8 cellular contexts compared by ENCODE assay signal in genomic region chr1:86396503-86396900, GRCh38. TPM values are rescaled to one million over a fixed set of nuclear protein-coding genes. Genes with fewer than 3 reads are reported as not detected.
A peak's percentile ranks its signal among the peaks of the same experiment; 100 is the strongest.
DNase-seq lines count a peak whose midpoint lies in the region; ATAC-seq and TF ChIP-seq lines count a peak whose summit lies in the region.

No MANE protein-coding gene starts in this region.

- peak overlapping the region; percentile 83 for H3K9ac ChIP-seq in smooth muscle cell (ENCODE audit: low read depth)

- peaks cover 46% of the 10 kb centered on the region for H3K79me2 ChIP-seq in smooth muscle cell (ENCODE audit: low read depth)

- no peaks in the 10 kb centered on the region for H3K9me3 Mint-ChIP-seq in activated naive CD4-positive, alpha-beta T cell treated with anti-CD3 and anti-CD28 coated beads, Interleukin-2, amount 50 U/mL, for 24 hours
- H3K9me3 Mint-ChIP-seq in T-cell: no peaks in the 10 kb centered on the region

- peak overlapping the region; percentile 48 for H3K27ac ChIP-seq in smooth muscle cell (ENCODE audit: low read depth)

- H4K20me1 ChIP-seq in smooth muscle cell (ENCODE audit: low read depth): no peaks in the 10 kb centered on the region

- H3K4me1 Mint-ChIP-seq in activated naive CD4-positive, alpha-beta T cell treated with anti-CD3 and anti-CD28 coated beads, Interleukin-2, amount 50 U/mL, for 24 hours: peaks cover 51% of the 10 kb centered on the region
- peaks cover 48 to 51% (median 49%) of the 10 kb centered on the region in 3 donors for H3K4me1 Mint-ChIP-seq in T-cell

- H3K4me1 ChIP-seq in smooth muscle cell (ENCODE audit: low read depth): peaks cover 17% of the 10 kb centered on the region

- H3K4me3 ChIP-seq in smooth muscle cell: peak overlapping the region; percentile 82

- peak overlapping the region; percentile 98 for H3K4me3 Mint-ChIP-seq in activated naive CD4-positive, alpha-beta T cell treated with anti-CD3 and anti-CD28 coated beads, Interleukin-2, amount 50 U/mL, for 24 hours
- H3K4me3 Mint-ChIP-seq in T-cell: peak overlapping the region; percentile 91 to 98 (median 95)

- no peak for TF ChIP-seq CTCF in smooth muscle cell (IDR thresholded peaks at IDR 0.05; ENCODE audit: borderline replicate concordance, insufficient read depth, poor library complexity, severe bottlenecking)

- peak overlapping the region; percentile 94 for H3K27ac Mint-ChIP-seq in activated naive CD4-positive, alpha-beta T cell treated with anti-CD3 and anti-CD28 coated beads, Interleukin-2, amount 50 U/mL, for 24 hours
- H3K27ac Mint-ChIP-seq in T-cell: peak overlapping the region; percentile 93 to 97

- POLR2A ChIA-PET in T-cell (lab: Charles Lee): interaction anchor here (0.6 to 1.6 kb wide), 12 partner anchors 9 to 518 kb away, joined by 3 to 16 read pairs (median 6); partner anchors contain the start of genes HS2ST1 (in 1 of the 2), SELENOF (in 1 of the 2) and SH3GLB1 (in 1 of the 2)

- CTCF ChIA-PET in T-cell (lab: Charles Lee): interaction anchor here (0.6 to 2.0 kb wide), 22 partner anchors 9 to 935 kb away, joined by 3 to 18 read pairs (median 4); partner anchors contain the start of gene SH3GLB1 (in 1 of the 2)

- no peak for DNase-seq in activated naive CD4-positive, alpha-beta T cell treated with anti-CD3 and anti-CD28 coated beads, Interleukin-2, amount 50 U/mL, for 16 hours
- peak in 1 of 34 experiments; percentile 8 for DNase-seq in T-cell
- peak; percentile 14 for DNase-seq in glomerular visceral epithelial cell (ENCODE audit: extremely low spot score)
- no peak for DNase-seq in smooth muscle cell (lab: John Stamatoyannopoulos, UW; ENCODE audit: unreplicated experiment)
- no peak for DNase-seq in islet precursor cell
- no peak for DNase-seq in NCI-H1105 (lab: John Stamatoyannopoulos, UW)

- H3F3A ChIP-seq in smooth muscle cell (ENCODE audit: low read depth): no peaks in the 10 kb centered on the region

- ATAC-seq in HG03045 (IDR thresholded peaks at IDR 0.05; ENCODE audit: unreplicated experiment) (peak; percentile 23), T-cell (replicated peaks in 1 of 4) (peak; percentile 25 to 43 (median 36))

- H3K36me3 ChIP-seq in smooth muscle cell (ENCODE audit: low read depth): no peaks in the 10 kb centered on the region

- peaks cover 4% of the 10 kb centered on the region for H3K36me3 Mint-ChIP-seq in activated naive CD4-positive, alpha-beta T cell treated with anti-CD3 and anti-CD28 coated beads, Interleukin-2, amount 50 U/mL, for 24 hours
- H3K36me3 Mint-ChIP-seq in T-cell: no peaks in the 10 kb centered on the region

- no peaks in the 10 kb centered on the region for H3K27me3 Mint-ChIP-seq in activated naive CD4-positive, alpha-beta T cell treated with anti-CD3 and anti-CD28 coated beads, Interleukin-2, amount 50 U/mL, for 24 hours
- H3K27me3 Mint-ChIP-seq in T-cell: no peaks in the 10 kb centered on the region

- peak overlapping the region; percentile 91 for H2AFZ ChIP-seq in smooth muscle cell (ENCODE audit: low read depth)

- H3K4me2 ChIP-seq in smooth muscle cell: peak overlapping the region; percentile 89

- WGBS in smooth muscle cell (ENCODE audit: low lambda C conversion rate): 11% methylated on average over 9 of the region's 9 CpGs

- H3K27me3 ChIP-seq in smooth muscle cell (ENCODE audit: low read depth): peaks cover 21% of the 10 kb centered on the region

- no peaks in the 10 kb centered on the region for H3K9me3 ChIP-seq in smooth muscle cell (replicated peaks; ENCODE audit: low read depth)

RNA-seq across cellular contexts. Expression of gene ODF2L, which starts 0.4 kb away (rescaled TPM):
- total RNA-seq in T-cell (10 to 100 TPM; 52.5 to 83.9 (median 67.9) TPM), smooth muscle cell (58.4 and 95.9 TPM in 2 replicates)
- polyA plus RNA-seq in smooth muscle cell: 31.2 and 36.4 TPM in 2 replicates

RNA-seq across cellular contexts. Expression of gene CLCA2, which starts 27.5 kb away (rescaled TPM):
- total RNA-seq in T-cell: not detected
- 21.7 and 24.2 TPM in 2 replicates for total RNA-seq in smooth muscle cell
- polyA plus RNA-seq in smooth muscle cell: 1.00 and 5.6 TPM in 2 replicates

Comparison
In these comparisons a context has a peak if more than half of its experiments do, and no peak if none do; other contexts are left out.
1. RNA of gene CLCA2, which starts 27.5 kb away (total RNA-seq): 21.7 to 24.2 TPM in smooth muscle cell; not detected in T-cell; every median in the first group is over 10 times any median in the second.